Comparison of ENCODE assay signal across 13 cellular contexts in genomic region chr2:109275120-109276040, GRCh38.
DNase-seq lines count a peak whose midpoint lies in the region; ATAC-seq, FAIRE-seq and TF ChIP-seq lines count a peak whose summit lies in the region.
"Had no signal": no experiment of that assay in that cellular context is flagged by ENCODE, and none has a peak within 500 bp of the region (broad histone marks: within the 10 kb centered on the region; RNA-seq: fewer than 3 reads in every experiment).

No MANE protein-coding gene starts in this region.

- H3K4me3 ChIP-seq in liver (ENCODE audit: low read depth in 1 of 3, low read length in 3 of 3) (no peak overlapping the region), HepG2 (replicated peaks in 1 of 3; ENCODE audit: insufficient read depth in 1 of 3, low read depth in 2 of 3, low read length in 3 of 3) (no peak overlapping the region), upper lobe of right lung (no peak overlapping the region)
- H3K4me3 ChIP-seq: HAP-1 had no signal

- WGBS in liver = 77% methylated on average over 26 of the region's 26 CpGs
- WGBS in HepG2 (ENCODE audit: low lambda C conversion rate) = 69% methylated on average over 26 of the region's 26 CpGs

- no peak for TF ChIP-seq POLR2A in HepG2 (IDR thresholded peaks at IDR 0.05; ENCODE audit: insufficient read depth in 1 of 2, low read depth in 2 of 2, low read length in 2 of 2)

- H3K9me3 ChIP-seq in liver (ENCODE audit: control insufficient read depth in 4 of 4, low read length in 3 of 4) = no peaks in the 10 kb centered on the region
- H3K9me3 ChIP-seq in HepG2 (ENCODE audit: low read length) = no peaks in the 10 kb centered on the region
- H3K9me3 ChIP-seq in upper lobe of right lung = no peaks in the 10 kb centered on the region
- H3K9me3 ChIP-seq: HAP-1 had no signal

- no peak overlapping the region for H2AFZ ChIP-seq in HepG2 (ENCODE audit: low read length)

- in situ Hi-C loops in HepG2 (cut with HindIII; ENCODE audit: extremely low pct_ligation_motif_present, low pct_unique_long_range_greater_than_20kb) = no loop called here

- H3K79me2 ChIP-seq in HepG2 (ENCODE audit: insufficient read depth, low read length) = no peaks in the 10 kb centered on the region

- DNase-seq in HepG2 (ENCODE audit: low spot score) (no peak), NCI-H524 (lab: John Stamatoyannopoulos, UW) (peak; percentile 93 to 98), upper lobe of right lung (peak; percentile 61), A172 (ENCODE audit: low spot score) (no peak)
- no peak for DNase-seq in effector memory CD8-positive, alpha-beta T cell
- no peak for DNase-seq in activated CD8-positive, alpha-beta memory T cell treated with anti-CD3 and anti-CD28 coated beads, Interleukin-2, amount 10 ng/mL, durations not matched to agents 7 days and 5 days
- DNase-seq in activated naive CD4-positive, alpha-beta T cell treated with anti-CD3 and anti-CD28 coated beads, Interleukin-2, amount 10 ng/mL, durations not matched to agents 7 days and 5 days = no peak
- DNase-seq: activated CD4-positive, alpha-beta T cell treated with anti-CD3 and anti-CD28 coated beads, Interleukin-2, amount 50 U/mL, for 4 hours; Right ventricle myocardium superior; small intestine had no signal

- H3K9me3 Mint-ChIP-seq in effector memory CD8-positive, alpha-beta T cell = no peaks in the 10 kb centered on the region
- H3K9me3 Mint-ChIP-seq in activated CD8-positive, alpha-beta memory T cell treated with anti-CD3 and anti-CD28 coated beads, Interleukin-2, amount 10 ng/mL, durations not matched to agents 7 days and 5 days (ENCODE audit: low read depth) = no peaks in the 10 kb centered on the region
- no peaks in the 10 kb centered on the region for H3K9me3 Mint-ChIP-seq in activated naive CD4-positive, alpha-beta T cell treated with anti-CD3 and anti-CD28 coated beads, Interleukin-2, amount 10 ng/mL, durations not matched to agents 7 days and 5 days

- TF ChIP-seq CTCF in liver (IDR thresholded peaks at IDR 0.05; ENCODE audit: low read depth, low read length, missing input control) (no peak), HepG2 (CRISPR knock-in tag; IDR thresholded peaks at IDR 0.05) (no peak), upper lobe of right lung (IDR thresholded peaks at IDR 0.05) (no peak)

- CTCF ChIA-PET in HepG2 (lab: Yijun Ruan, JAX; ENCODE audit: low intra/inter-chr PET ratio, low total read pairs) = no interaction called here
- CTCF ChIA-PET in activated CD8-positive, alpha-beta memory T cell treated with anti-CD3 and anti-CD28 coated beads, Interleukin-2, amount 10 ng/mL, durations not matched to agents 7 days and 5 days (lab: Charles Lee) = no interaction called here
- CTCF ChIA-PET in activated naive CD4-positive, alpha-beta T cell treated with anti-CD3 and anti-CD28 coated beads, Interleukin-2, amount 10 ng/mL, durations not matched to agents 7 days and 5 days (lab: Charles Lee) = interaction anchor here (0.9 kb wide), 1 partner anchor 37 kb away, joined by 3 read pairs; no protein-coding TSS in a partner anchor

- no peak for ATAC-seq in HepG2
- ATAC-seq in effector memory CD8-positive, alpha-beta T cell (replicated peaks) = peak; percentile 29
- ATAC-seq in upper lobe of right lung = peak; percentile 55
- ATAC-seq in activated CD8-positive, alpha-beta memory T cell treated with anti-CD3 and anti-CD28 coated beads, Interleukin-2, amount 10 ng/mL, durations not matched to agents 7 days and 5 days = no peak

- H3K4me1 Mint-ChIP-seq in effector memory CD8-positive, alpha-beta T cell (ENCODE audit: low read depth in 2 of 2) = no peaks in the 10 kb centered on the region
- no peaks in the 10 kb centered on the region for H3K4me1 Mint-ChIP-seq in activated CD8-positive, alpha-beta memory T cell treated with anti-CD3 and anti-CD28 coated beads, Interleukin-2, amount 10 ng/mL, durations not matched to agents 7 days and 5 days
- H3K4me1 Mint-ChIP-seq in activated naive CD4-positive, alpha-beta T cell treated with anti-CD3 and anti-CD28 coated beads, Interleukin-2, amount 10 ng/mL, durations not matched to agents 7 days and 5 days = no peaks in the 10 kb centered on the region

- intact Hi-C loops in HepG2 (cut with micrococcal nuclease; ENCODE audit: unreplicated experiment) = no loop called here
- intact Hi-C loops in upper lobe of right lung (cut with DNase I) = no loop called here

- H3K4me1 ChIP-seq in liver (ENCODE audit: control insufficient read depth in 4 of 4, insufficient read depth in 4 of 4, low read length in 3 of 4) = no peaks in the 10 kb centered on the region
- H3K4me1 ChIP-seq in HepG2 (ENCODE audit: insufficient read depth, low read length) = no peaks in the 10 kb centered on the region
- peaks cover 23% of the 10 kb centered on the region for H3K4me1 ChIP-seq in upper lobe of right lung
- H3K4me1 ChIP-seq: HAP-1 had no signal

- no peak overlapping the region for H3K4me3 Mint-ChIP-seq in effector memory CD8-positive, alpha-beta T cell
- no peak overlapping the region for H3K4me3 Mint-ChIP-seq in activated CD8-positive, alpha-beta memory T cell treated with anti-CD3 and anti-CD28 coated beads, Interleukin-2, amount 10 ng/mL, durations not matched to agents 7 days and 5 days
- H3K4me3 Mint-ChIP-seq in activated naive CD4-positive, alpha-beta T cell treated with anti-CD3 and anti-CD28 coated beads, Interleukin-2, amount 10 ng/mL, durations not matched to agents 7 days and 5 days = no peak overlapping the region

- FAIRE-seq in HepG2 (lab: Jason Lieb, UNC) = no peak
- FAIRE-seq: endometrium, small intestine had no signal

- TF ChIP-seq EP300 in HepG2 (IDR thresholded peaks at IDR 0.05; ENCODE audit: low read depth in 2 of 2, low read length in 2 of 2) (no peak), HepG2 (CRISPR knock-in tag; IDR thresholded peaks at IDR 0.05; ENCODE audit: borderline replicate concordance) (no peak)

- no peak overlapping the region for H3K4me2 ChIP-seq in HepG2 (ENCODE audit: low read depth, low read length)

- H3K36me3 Mint-ChIP-seq in effector memory CD8-positive, alpha-beta T cell (ENCODE audit: insufficient read depth) = no peaks in the 10 kb centered on the region
- no peaks in the 10 kb centered on the region for H3K36me3 Mint-ChIP-seq in activated CD8-positive, alpha-beta memory T cell treated with anti-CD3 and anti-CD28 coated beads, Interleukin-2, amount 10 ng/mL, durations not matched to agents 7 days and 5 days
- H3K36me3 Mint-ChIP-seq in activated naive CD4-positive, alpha-beta T cell treated with anti-CD3 and anti-CD28 coated beads, Interleukin-2, amount 10 ng/mL, durations not matched to agents 7 days and 5 days = no peaks in the 10 kb centered on the region

- H3K27me3 Mint-ChIP-seq in effector memory CD8-positive, alpha-beta T cell = peaks cover 6 to 24% of the 10 kb centered on the region in 2 donors
- peaks cover 11% of the 10 kb centered on the region for H3K27me3 Mint-ChIP-seq in activated CD8-positive, alpha-beta memory T cell treated with anti-CD3 and anti-CD28 coated beads, Interleukin-2, amount 10 ng/mL, durations not matched to agents 7 days and 5 days
- H3K27me3 Mint-ChIP-seq in activated naive CD4-positive, alpha-beta T cell treated with anti-CD3 and anti-CD28 coated beads, Interleukin-2, amount 10 ng/mL, durations not matched to agents 7 days and 5 days = peaks cover 24% of the 10 kb centered on the region

- H3K27me3 ChIP-seq in liver (ENCODE audit: control insufficient read depth in 4 of 4, insufficient read depth in 4 of 4, low read length in 3 of 4) = no peaks in the 10 kb centered on the region
- peaks cover 0 to under 1% of the 10 kb centered on the region in 2 experiments; a peak in 2 of 5 replicates for H3K27me3 ChIP-seq in HepG2 (ENCODE audit: control insufficient read depth in 1 of 2, insufficient read depth in 2 of 2, low read length in 2 of 2)
- H3K27me3 ChIP-seq in upper lobe of right lung = no peaks in the 10 kb centered on the region

- no peaks in the 10 kb centered on the region for H4K20me1 ChIP-seq in HepG2 (ENCODE audit: insufficient read depth, low read length)

- no TSS peak for BruUV-seq in HepG2 (replicated peaks; lab: Mats Ljungman, UMichigan)

- peak overlapping the region in 1 of 2 donors; percentile 38 for H3K27ac ChIP-seq in liver (ENCODE audit: low read depth in 1 of 2, low read length in 2 of 2)
- H3K27ac ChIP-seq in HepG2 (ENCODE audit: extremely low read length, insufficient read depth, low read length) = no peak overlapping the region
- no peak overlapping the region for H3K27ac ChIP-seq in upper lobe of right lung

- TF ChIP-seq RAD21 in liver (IDR thresholded peaks at IDR 0.05) (no peak), HepG2 (CRISPR knock-in tag; IDR thresholded peaks at IDR 0.05) (no peak)

- H3K27ac Mint-ChIP-seq in effector memory CD8-positive, alpha-beta T cell = no peak overlapping the region
- H3K27ac Mint-ChIP-seq in activated CD8-positive, alpha-beta memory T cell treated with anti-CD3 and anti-CD28 coated beads, Interleukin-2, amount 10 ng/mL, durations not matched to agents 7 days and 5 days = no peak overlapping the region
- no peak overlapping the region for H3K27ac Mint-ChIP-seq in activated naive CD4-positive, alpha-beta T cell treated with anti-CD3 and anti-CD28 coated beads, Interleukin-2, amount 10 ng/mL, durations not matched to agents 7 days and 5 days

- POLR2A ChIA-PET in HepG2 (lab: Yijun Ruan, JAX) = no interaction called here

- no peaks in the 10 kb centered on the region for H3K36me3 ChIP-seq in liver (ENCODE audit: control insufficient read depth in 4 of 4, insufficient read depth in 3 of 4, low read depth in 1 of 4, low read length in 3 of 4)
- no peaks in the 10 kb centered on the region for H3K36me3 ChIP-seq in HepG2 (replicated peaks in 1 of 2; ENCODE audit: control insufficient read depth in 1 of 2, insufficient read depth in 2 of 2, low read length in 2 of 2)
- H3K36me3 ChIP-seq in upper lobe of right lung = no peaks in the 10 kb centered on the region
- H3K36me3 ChIP-seq: HAP-1 had no signal

- no peak overlapping the region for H3K9ac ChIP-seq in liver (ENCODE audit: low read depth in 1 of 2, low read length in 2 of 2)
- H3K9ac ChIP-seq in HepG2 (ENCODE audit: insufficient read depth, low read depth, low read length) = no peak overlapping the region

TF ChIP-seq in liver, 16 proteins besides CTCF, POLR2A, EP300 and RAD21:
- no peak for TF ChIP-seq FOXA2 (IDR thresholded peaks at IDR 0.05)
- TF ChIP-seq NR2F2 (IDR thresholded peaks at IDR 0.05) = peak; percentile 89

TF ChIP-seq in HepG2, 621 proteins besides CTCF, POLR2A, EP300 and RAD21 (continues in another document):
- TF ChIP-seq ZNF776 (CRISPR knock-in tag; IDR thresholded peaks at IDR 0.05) (no peak), ZNF75D (CRISPR knock-in tag; IDR thresholded peaks at IDR 0.05; ENCODE audit: borderline replicate concordance) (no peak)

Comparison
In these comparisons a context has a peak if more than half of its experiments do, and no peak if none do; other contexts are left out.
1. ATAC-seq: peak in effector memory CD8-positive, alpha-beta T cell (single experiment) and upper lobe of right lung (single experiment); none in HepG2 (single experiment) and activated CD8-positive, alpha-beta memory T cell treated with anti-CD3 and anti-CD28 coated beads, Interleukin-2, amount 10 ng/mL, durations not matched to agents 7 days and 5 days (single experiment).
2. DNase-seq: peak in NCI-H524 (2 of 2) and upper lobe of right lung (single experiment); none in HepG2 (single experiment), effector memory CD8-positive, alpha-beta T cell (0 of 3), activated CD8-positive, alpha-beta memory T cell treated with anti-CD3 and anti-CD28 coated beads, Interleukin-2, amount 10 ng/mL, durations not matched to agents 7 days and 5 days (single experiment), A172 (single experiment) and activated naive CD4-positive, alpha-beta T cell treated with anti-CD3 and anti-CD28 coated beads, Interleukin-2, amount 10 ng/mL, durations not matched to agents 7 days and 5 days (single experiment).